Comparison of ENCODE assay signal across 17 cellular contexts in genomic region chr13:101309014-101309619, GRCh38.
A peak's percentile ranks its signal among the peaks of the same experiment; 100 is the strongest.
DNase-seq lines count a peak whose midpoint lies in the region; ATAC-seq, FAIRE-seq and TF ChIP-seq lines count a peak whose summit lies in the region.
"Had no signal": no experiment of that assay in that cellular context is flagged by ENCODE, and none has a peak within 500 bp of the region (broad histone marks: within the 10 kb centered on the region; RNA-seq: fewer than 3 reads in every experiment).

No MANE protein-coding gene starts in this region.

- H3K27ac Mint-ChIP-seq in HFFc6, result peak overlapping the region; percentile 75
- peak overlapping the region; percentile 93 for H3K27ac Mint-ChIP-seq in astrocyte (ENCODE audit: unreplicated experiment)
- no peak overlapping the region for H3K27ac Mint-ChIP-seq in activated T-helper 1 cell treated with anti-CD3 and anti-CD28 coated beads, Interleukin-12 subunit alpha, Interleukin-12 subunit beta, Interleukin-2, Interleukin-4 antibody, amounts not matched to agents 30 ng/mL and 10 ng/mL and 1 ng/mL, durations not matched to agents 14 hours and 24 hours and 36 hours
- H3K27ac Mint-ChIP-seq in activated naive CD8-positive, alpha-beta T cell treated with anti-CD3 and anti-CD28 coated beads, Interleukin-2, amount 50 U/mL, for 24 hours, result no peak overlapping the region
- H3K27ac Mint-ChIP-seq: naive B cell had no signal

- H3K9me3 ChIP-seq in astrocyte (ENCODE audit: insufficient read depth, low read depth, low read length), result no peaks in the 10 kb centered on the region
- H3K9me3 ChIP-seq: heart right ventricle, psoas muscle, tibial nerve had no signal

- no peaks in the 10 kb centered on the region for H3K36me3 ChIP-seq in astrocyte (ENCODE audit: insufficient read depth, low read length)
- H3K36me3 ChIP-seq: heart right ventricle, tibial nerve had no signal

- H3K36me3 Mint-ChIP-seq in HFFc6 (ENCODE audit: low read depth) (peaks cover 5% of the 10 kb centered on the region; the same call in 1 of the 2 replicates), astrocyte (ENCODE audit: low read depth, unreplicated experiment) (no peaks in the 10 kb centered on the region)
- no peaks in the 10 kb centered on the region for H3K36me3 Mint-ChIP-seq in activated T-helper 1 cell treated with anti-CD3 and anti-CD28 coated beads, Interleukin-12 subunit alpha, Interleukin-12 subunit beta, Interleukin-2, Interleukin-4 antibody, amounts not matched to agents 30 ng/mL and 10 ng/mL and 1 ng/mL, durations not matched to agents 14 hours and 24 hours and 36 hours (ENCODE audit: low read depth)
- no peaks in the 10 kb centered on the region for H3K36me3 Mint-ChIP-seq in activated naive CD8-positive, alpha-beta T cell treated with anti-CD3 and anti-CD28 coated beads, Interleukin-2, amount 50 U/mL, for 24 hours (ENCODE audit: low read depth)
- H3K36me3 Mint-ChIP-seq: naive B cell had no signal

- H3K4me3 ChIP-seq in astrocyte (ENCODE audit: insufficient read depth, low read depth, low read length) (no peak overlapping the region), fibroblast of villous mesenchyme (ENCODE audit: low read depth, low read length) (no peak overlapping the region)
- H3K4me3 ChIP-seq: heart right ventricle, psoas muscle, tibial nerve had no signal

- H3K4me1 Mint-ChIP-seq in HFFc6 (ENCODE audit: low read depth) (peaks cover 51% of the 10 kb centered on the region), astrocyte (ENCODE audit: low read depth, unreplicated experiment) (peaks cover 34% of the 10 kb centered on the region)
- H3K4me1 Mint-ChIP-seq in activated T-helper 1 cell treated with anti-CD3 and anti-CD28 coated beads, Interleukin-12 subunit alpha, Interleukin-12 subunit beta, Interleukin-2, Interleukin-4 antibody, amounts not matched to agents 30 ng/mL and 10 ng/mL and 1 ng/mL, durations not matched to agents 14 hours and 24 hours and 36 hours (ENCODE audit: low read depth), result no peaks in the 10 kb centered on the region
- H3K4me1 Mint-ChIP-seq in activated naive CD8-positive, alpha-beta T cell treated with anti-CD3 and anti-CD28 coated beads, Interleukin-2, amount 50 U/mL, for 24 hours, result no peaks in the 10 kb centered on the region
- H3K4me1 Mint-ChIP-seq: naive B cell had no signal

- DNase-seq in HFFc6 (peak; percentile 77), astrocyte (ENCODE audit: low read depth) (peak; percentile 98), fibroblast of villous mesenchyme (ENCODE audit: low read depth) (peak; percentile 33), Right ventricle myocardium inferior (ENCODE audit: missing footprints) (no peak)
- DNase-seq in activated T-helper 1 cell treated with anti-CD3 and anti-CD28 coated beads, Interleukin-12 subunit alpha, Interleukin-12 subunit beta, Interleukin-2, Interleukin-4 antibody, amounts not matched to agents 30 ng/mL and 10 ng/mL and 1 ng/mL, durations not matched to agents 14 hours and 24 hours and 36 hours (ENCODE audit: low spot score), result no peak
- DNase-seq in activated naive CD8-positive, alpha-beta T cell treated with anti-CD3 and anti-CD28 coated beads, Interleukin-2, amount 50 U/mL, for 24 hours, result no peak
- DNase-seq: activated gamma-delta T cell, COR-L47, heart right ventricle, left colon, naive B cell, NCI-H1092, NCI-H345, OCI-M1, psoas muscle had no signal

- H3K27me3 Mint-ChIP-seq in HFFc6 (ENCODE audit: insufficient read depth), result peaks cover 6% of the 10 kb centered on the region
- H3K27me3 Mint-ChIP-seq in astrocyte (ENCODE audit: low read depth, unreplicated experiment), result no peaks in the 10 kb centered on the region
- no peaks in the 10 kb centered on the region for H3K27me3 Mint-ChIP-seq in activated T-helper 1 cell treated with anti-CD3 and anti-CD28 coated beads, Interleukin-12 subunit alpha, Interleukin-12 subunit beta, Interleukin-2, Interleukin-4 antibody, amounts not matched to agents 30 ng/mL and 10 ng/mL and 1 ng/mL, durations not matched to agents 14 hours and 24 hours and 36 hours (ENCODE audit: insufficient read depth)
- no peaks in the 10 kb centered on the region for H3K27me3 Mint-ChIP-seq in activated naive CD8-positive, alpha-beta T cell treated with anti-CD3 and anti-CD28 coated beads, Interleukin-2, amount 50 U/mL, for 24 hours
- H3K27me3 Mint-ChIP-seq: naive B cell had no signal

- FAIRE-seq in astrocyte (lab: Jason Lieb, UNC), result peak; percentile 73

- H3K4me2 ChIP-seq in astrocyte (ENCODE audit: low read length), result peak overlapping the region; percentile 14

- no peak for ATAC-seq in Right ventricle myocardium inferior
- no peak for ATAC-seq in HG02571 (IDR thresholded peaks at IDR 0.05; ENCODE audit: unreplicated experiment)
- no peak for ATAC-seq in activated naive CD8-positive, alpha-beta T cell treated with anti-CD3 and anti-CD28 coated beads, Interleukin-2, amount 50 U/mL, for 24 hours
- ATAC-seq: heart right ventricle, left colon, psoas muscle had no signal

- H3K79me2 ChIP-seq in astrocyte (ENCODE audit: insufficient read depth, low read length), result no peaks in the 10 kb centered on the region

- H3K4me3 Mint-ChIP-seq in HFFc6 (peak overlapping the region; percentile 50), astrocyte (ENCODE audit: unreplicated experiment) (no peak overlapping the region)
- no peak overlapping the region for H3K4me3 Mint-ChIP-seq in activated T-helper 1 cell treated with anti-CD3 and anti-CD28 coated beads, Interleukin-12 subunit alpha, Interleukin-12 subunit beta, Interleukin-2, Interleukin-4 antibody, amounts not matched to agents 30 ng/mL and 10 ng/mL and 1 ng/mL, durations not matched to agents 14 hours and 24 hours and 36 hours
- no peak overlapping the region for H3K4me3 Mint-ChIP-seq in activated naive CD8-positive, alpha-beta T cell treated with anti-CD3 and anti-CD28 coated beads, Interleukin-2, amount 50 U/mL, for 24 hours
- H3K4me3 Mint-ChIP-seq: naive B cell had no signal

- H3K27ac ChIP-seq in astrocyte (ENCODE audit: low read depth, low read length), result peak overlapping the region; percentile 72
- H3K27ac ChIP-seq: psoas muscle, tibial nerve had no signal

- H3K9me3 Mint-ChIP-seq in HFFc6, result no peaks in the 10 kb centered on the region
- H3K9me3 Mint-ChIP-seq in astrocyte (ENCODE audit: unreplicated experiment), result no peaks in the 10 kb centered on the region
- peaks cover 3% of the 10 kb centered on the region for H3K9me3 Mint-ChIP-seq in activated T-helper 1 cell treated with anti-CD3 and anti-CD28 coated beads, Interleukin-12 subunit alpha, Interleukin-12 subunit beta, Interleukin-2, Interleukin-4 antibody, amounts not matched to agents 30 ng/mL and 10 ng/mL and 1 ng/mL, durations not matched to agents 14 hours and 24 hours and 36 hours
- H3K9me3 Mint-ChIP-seq in activated naive CD8-positive, alpha-beta T cell treated with anti-CD3 and anti-CD28 coated beads, Interleukin-2, amount 50 U/mL, for 24 hours, result peaks cover 13% of the 10 kb centered on the region

- intact Hi-C loops in Right ventricle myocardium inferior (cut with DNase I), result no loop called here
- intact Hi-C loops in activated T-helper 1 cell treated with anti-CD3 and anti-CD28 coated beads, Interleukin-12 subunit alpha, Interleukin-12 subunit beta, Interleukin-2, Interleukin-4 antibody, amounts not matched to agents 30 ng/mL and 10 ng/mL and 1 ng/mL, durations not matched to agents 14 hours and 24 hours and 36 hours (cut with micrococcal nuclease), result no loop called here

- TF ChIP-seq CTCF in HFFc6 (IDR thresholded peaks at IDR 0.05) (no peak), astrocyte (IDR thresholded peaks at IDR 0.05; ENCODE audit: insufficient read depth, low read depth, low read length) (no peak), fibroblast of villous mesenchyme (IDR thresholded peaks at IDR 0.05; ENCODE audit: insufficient read depth, low read depth, low read length) (no peak)

- peaks cover 31% of the 10 kb centered on the region for H3K4me1 ChIP-seq in astrocyte (ENCODE audit: insufficient read depth, low read length)
- H3K4me1 ChIP-seq: heart right ventricle, psoas muscle had no signal

- H2AFZ ChIP-seq in astrocyte (ENCODE audit: low read depth, low read length), result no peak overlapping the region

- H3K9ac ChIP-seq in astrocyte (ENCODE audit: low read length), result peak overlapping the region; percentile 49

- H3K27me3 ChIP-seq in astrocyte (ENCODE audit: insufficient read depth, low read length), result no peaks in the 10 kb centered on the region
- H3K27me3 ChIP-seq: heart right ventricle, tibial nerve had no signal

- H4K20me1 ChIP-seq in astrocyte (ENCODE audit: insufficient read depth, low read length), result no peaks in the 10 kb centered on the region

Comparison
In these comparisons a context has a peak if more than half of its experiments do, and no peak if none do; other contexts are left out.
1. DNase-seq: peak in HFFc6 (single experiment), astrocyte (single experiment) and fibroblast of villous mesenchyme (single experiment); none in Right ventricle myocardium inferior (single experiment), activated T-helper 1 cell treated with anti-CD3 and anti-CD28 coated beads, Interleukin-12 subunit alpha, Interleukin-12 subunit beta, Interleukin-2, Interleukin-4 antibody, amounts not matched to agents 30 ng/mL and 10 ng/mL and 1 ng/mL, durations not matched to agents 14 hours and 24 hours and 36 hours (single experiment) and activated naive CD8-positive, alpha-beta T cell treated with anti-CD3 and anti-CD28 coated beads, Interleukin-2, amount 50 U/mL, for 24 hours (single experiment).
2. H3K27ac Mint-ChIP-seq: peak in HFFc6 (single experiment) and astrocyte (single experiment); none in activated T-helper 1 cell treated with anti-CD3 and anti-CD28 coated beads, Interleukin-12 subunit alpha, Interleukin-12 subunit beta, Interleukin-2, Interleukin-4 antibody, amounts not matched to agents 30 ng/mL and 10 ng/mL and 1 ng/mL, durations not matched to agents 14 hours and 24 hours and 36 hours (single experiment) and activated naive CD8-positive, alpha-beta T cell treated with anti-CD3 and anti-CD28 coated beads, Interleukin-2, amount 50 U/mL, for 24 hours (single experiment).